In genomic region chr7:101733713-101734475, GRCh38 we compare ENCODE assay signal across 2 cellular contexts.
TF ChIP-seq lines count a peak whose summit lies in the region.

No MANE protein-coding gene starts in this region.

TF ChIP-seq in K562, 482 proteins besides CTCF, POLR2A, EP300 and RAD21 (continued from another document and continues in another):
- TF ChIP-seq TCF15 (CRISPR knock-in tag; IDR thresholded peaks at IDR 0.05) (no peak), GTF2F1 (IDR thresholded peaks at IDR 0.05; ENCODE audit: low read depth, low read length) (no peak), NONO (IDR thresholded peaks at IDR 0.05; ENCODE audit: low read depth in 2 of 2, low read length in 1 of 2) (no peak), ZC3H11A (IDR thresholded peaks at IDR 0.05; ENCODE audit: low read depth, low read length) (no peak), RBM22 (IDR thresholded peaks at IDR 0.05; ENCODE audit: low read depth, low read length, poor library complexity, severe bottlenecking) (no peak), ATF7 (IDR thresholded peaks at IDR 0.05) (peak; percentile 61), ETV6 (IDR thresholded peaks at IDR 0.05; ENCODE audit: borderline replicate concordance in 1 of 2, low read depth in 2 of 2, low read length in 1 of 2) (no peak), ETV6 (CRISPR knock-in tag; IDR thresholded peaks at IDR 0.05; ENCODE audit: borderline replicate concordance) (no peak), HMG20A (CRISPR knock-in tag; conservative IDR thresholded peaks at IDR 0.05) (no peak), HBP1 (CRISPR knock-in tag; IDR thresholded peaks at IDR 0.05) (no peak), CREB1 (IDR thresholded peaks at IDR 0.05) (no peak), CREB1 (CRISPR knock-in tag; IDR thresholded peaks at IDR 0.05) (no peak), BACH1 (tag; IDR thresholded peaks at IDR 0.05) (0 out of 2 replicates have a peak, but pooled peaks have one; percentile 44), HOXB6 (CRISPR knock-in tag; IDR thresholded peaks at IDR 0.05; ENCODE audit: borderline replicate concordance) (no peak), PHB (CRISPR knock-in tag; IDR thresholded peaks at IDR 0.05) (no peak), KLF6 (CRISPR knock-in tag; IDR thresholded peaks at IDR 0.05; ENCODE audit: borderline replicate concordance) (no peak), RBM25 (IDR thresholded peaks at IDR 0.05; ENCODE audit: low read depth, low read length, severe bottlenecking) (peak; percentile 88), ARID4B (CRISPR knock-in tag; IDR thresholded peaks at IDR 0.05) (no peak), KDM1A (IDR thresholded peaks at IDR 0.05) (peak; percentile 43 to 92), ZNF444 (CRISPR knock-in tag; IDR thresholded peaks at IDR 0.05) (0 out of 2 replicates have a peak, but pooled peaks have one; percentile 58), PHF20 (IDR thresholded peaks at IDR 0.05; ENCODE audit: partially characterized antibody) (peak; percentile 66), SMARCA5 (IDR thresholded peaks at IDR 0.05) (peak; percentile 86), KDM4B (IDR thresholded peaks at IDR 0.05; ENCODE audit: borderline replicate concordance in 2 of 2, low read depth in 1 of 2) (peak in 1 of 2 experiments; percentile 41; a peak in 1 of 4 replicates), ZNF77 (CRISPR knock-in tag; IDR thresholded peaks at IDR 0.05) (no peak), ZNF695 (CRISPR knock-in tag; IDR thresholded peaks at IDR 0.05) (no peak), CBX3 (IDR thresholded peaks at IDR 0.05; ENCODE audit: borderline replicate concordance in 1 of 2, low read length in 2 of 2) (peak in 1 of 2 experiments; percentile 52; a peak in 1 of 3 replicates), MTA3 (IDR thresholded peaks at IDR 0.05; ENCODE audit: borderline replicate concordance) (peak; percentile 55; the same call in 1 of the 2 replicates), MECOM (CRISPR knock-in tag; IDR thresholded peaks at IDR 0.05) (peak; percentile 56; the same call in 1 of the 2 replicates), E2F4 (CRISPR knock-in tag; IDR thresholded peaks at IDR 0.05; ENCODE audit: low read depth) (no peak), ADNP (tag; IDR thresholded peaks at IDR 0.05) (peak; percentile 80), ATF1 (CRISPR knock-in tag; IDR thresholded peaks at IDR 0.05) (no peak), ATF1 (tag; IDR thresholded peaks at IDR 0.05) (peak; percentile 65), ZNF24 (IDR thresholded peaks at IDR 0.05) (peak; percentile 95)

TF ChIP-seq in liver, 16 proteins besides CTCF, POLR2A, EP300 and RAD21 (continued from another document):
- TF ChIP-seq REST (IDR thresholded peaks at IDR 0.05) (peak; percentile 38), HNF4A (conservative IDR thresholded peaks at IDR 0.05) (peak in 1 of 2 donors; percentile 5), JUND (IDR thresholded peaks at IDR 0.05) (no peak), YY1 (IDR thresholded peaks at IDR 0.05) (peak; percentile 34)
TF ChIP-seq in liver: peak in this region for 7.
